Comparison of ENCODE assay signal across 21 cellular contexts in the genomic region with DNA sequence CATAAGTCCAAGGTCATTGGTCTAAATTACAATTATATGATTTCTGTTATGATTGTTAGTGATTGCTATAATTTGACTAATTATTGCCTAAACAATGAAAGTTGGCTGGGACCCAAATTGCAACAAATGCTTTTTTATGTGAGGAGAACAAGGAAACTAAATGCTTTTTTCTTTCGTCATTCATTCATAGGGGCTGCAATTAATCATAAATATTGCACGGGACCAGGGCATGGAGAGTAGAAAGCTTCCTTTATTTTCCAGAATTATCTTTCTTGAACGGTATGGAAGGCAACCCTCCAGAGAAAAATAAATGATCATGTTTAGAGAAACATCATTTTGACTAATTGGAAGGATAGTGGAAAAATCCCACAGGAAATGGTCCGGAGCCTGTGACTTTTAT.
"Had no signal": no experiment of that assay in that cellular context is flagged by ENCODE, and none has a peak within 500 bp of the region (broad histone marks: within the 10 kb centered on the region; RNA-seq: fewer than 3 reads in every experiment).

No MANE protein-coding gene starts in this region.

- H3K9me3 ChIP-seq: esophagus muscularis mucosa, left lung, testis, transverse colon had no signal

- H3K36me3 ChIP-seq: esophagus muscularis mucosa, left lung, transverse colon had no signal

- H3K27ac Mint-ChIP-seq: activated CD4-positive, alpha-beta memory T cell treated with anti-CD3 and anti-CD28 coated beads, Interleukin-2, amount 10 ng/mL, durations not matched to agents 7 days and 5 days; activated CD4-positive, alpha-beta T cell treated with anti-CD3 and anti-CD28 coated beads, Interleukin-2, amount 10 ng/mL, durations not matched to agents 7 days and 5 days; activated naive CD4-positive, alpha-beta T cell treated with anti-CD3 and anti-CD28 coated beads, Interleukin-2, amount 50 U/mL, for 72 hours; activated T-helper 2 cell treated with anti-CD3 and anti-CD28 coated beads, Interferon-gamma antibody, Interleukin-2, Interleukin-4, amounts not matched to agents 10 μg/mL and 5 μg/mL and 100 μg/mL, durations not matched to agents 14 hours and 24 hours and 36 hours; natural killer cell had no signal

- H3K27me3 ChIP-seq: esophagus muscularis mucosa, foreskin keratinocyte, left lung, testis, transverse colon had no signal

- H3K4me1 Mint-ChIP-seq: central memory CD8-positive, alpha-beta T cell; natural killer cell had no signal

- H3K9me3 Mint-ChIP-seq: activated CD4-positive, alpha-beta memory T cell treated with anti-CD3 and anti-CD28 coated beads, Interleukin-2, amount 10 ng/mL, durations not matched to agents 7 days and 5 days; activated CD4-positive, alpha-beta T cell treated with anti-CD3 and anti-CD28 coated beads, Interleukin-2, amount 10 ng/mL, durations not matched to agents 7 days and 5 days; activated naive CD4-positive, alpha-beta T cell treated with anti-CD3 and anti-CD28 coated beads, Interleukin-2, amount 50 U/mL, for 72 hours; activated T-helper 2 cell treated with anti-CD3 and anti-CD28 coated beads, Interferon-gamma antibody, Interleukin-2, Interleukin-4, amounts not matched to agents 10 μg/mL and 5 μg/mL and 100 μg/mL, durations not matched to agents 14 hours and 24 hours and 36 hours; central memory CD8-positive, alpha-beta T cell; natural killer cell had no signal

- H3K4me3 Mint-ChIP-seq: activated CD4-positive, alpha-beta memory T cell treated with anti-CD3 and anti-CD28 coated beads, Interleukin-2, amount 10 ng/mL, durations not matched to agents 7 days and 5 days; activated CD4-positive, alpha-beta T cell treated with anti-CD3 and anti-CD28 coated beads, Interleukin-2, amount 10 ng/mL, durations not matched to agents 7 days and 5 days; central memory CD8-positive, alpha-beta T cell; natural killer cell had no signal

- H3K4me3 ChIP-seq: esophagus muscularis mucosa, left lung, lung, testis, transverse colon had no signal

- H3K27ac ChIP-seq: esophagus muscularis mucosa, foreskin keratinocyte, left lung, testis, transverse colon had no signal

- H3K4me1 ChIP-seq: esophagus muscularis mucosa, foreskin keratinocyte, left lung, testis, transverse colon had no signal

- H3K36me3 Mint-ChIP-seq: activated naive CD4-positive, alpha-beta T cell treated with anti-CD3 and anti-CD28 coated beads, Interleukin-2, amount 50 U/mL, for 72 hours; natural killer cell had no signal

- ATAC-seq: activated naive CD4-positive, alpha-beta T cell treated with anti-CD3 and anti-CD28 coated beads, Interleukin-2, amount 50 U/mL, for 72 hours; foreskin keratinocyte; left lung; natural killer cell; right cardiac atrium; stimulated activated naive CD8-positive, alpha-beta T cell treated with anti-CD3 and anti-CD28 coated beads, Interleukin-15, Interleukin-2, amounts not matched to agents 100 U/mL and 50 U/mL, for 24 hours had no signal

- DNase-seq: activated CD4-positive, alpha-beta memory T cell treated with anti-CD3 and anti-CD28 coated beads, Interleukin-2, amount 10 ng/mL, durations not matched to agents 7 days and 5 days; activated CD4-positive, alpha-beta T cell treated with anti-CD3 and anti-CD28 coated beads, Interleukin-2, amount 10 ng/mL, durations not matched to agents 7 days and 5 days; activated CD4-positive, CD25-positive, alpha-beta regulatory T cell treated with anti-CD3 and anti-CD28 coated beads, Interleukin-2, amount 50 U/mL, for 72 hours; activated T-cell treated with anti-CD3 and anti-CD28 coated beads, Interleukin-2, amount 50 U/mL, for 48 hours; dermis blood vessel endothelial cell; effector CD4-positive, alpha-beta T cell; foreskin keratinocyte; left lung; mesendoderm; natural killer cell; posterior cingulate gyrus; right cardiac atrium; stimulated activated CD4-positive, alpha-beta T cell treated with anti-CD3 and anti-CD28 coated beads, Interleukin-2, amount 100 ng/mL, for 48 hours; stimulated activated naive CD8-positive, alpha-beta T cell treated with anti-CD3 and anti-CD28 coated beads, Interleukin-15, Interleukin-2, amounts not matched to agents 100 U/mL and 50 U/mL, for 24 hours; testis; transverse colon had no signal
